ENCODE assay signal across 20 cellular contexts in genomic region chr14:97709552-97709951, GRCh38.
DNase-seq lines count a peak whose midpoint lies in the region; ATAC-seq, FAIRE-seq and TF ChIP-seq lines count a peak whose summit lies in the region.
"Had no signal": no experiment of that assay in that cellular context is flagged by ENCODE, and none has a peak within 500 bp of the region (broad histone marks: within the 10 kb centered on the region; RNA-seq: fewer than 3 reads in every experiment).

No MANE protein-coding gene starts in this region.

- H3K27ac Mint-ChIP-seq in activated CD8-positive, alpha-beta memory T cell treated with anti-CD3 and anti-CD28 coated beads, Interleukin-2, amount 10 ng/mL, durations not matched to agents 7 days and 5 days, result peak overlapping the region; percentile 75
- peak overlapping the region; percentile 42 for H3K27ac Mint-ChIP-seq in activated naive CD4-positive, alpha-beta T cell treated with anti-CD3 and anti-CD28 coated beads, Interleukin-2, amount 10 ng/mL, durations not matched to agents 7 days and 5 days
- H3K27ac Mint-ChIP-seq in natural killer cell treated with Interleukin-12 subunit alpha and Interleukin-12 subunit beta and Interleukin-15 and Interleukin-18, amount 100 ng/mL, for 72 hours, result peak overlapping the region; percentile 88 to 92
- H3K27ac Mint-ChIP-seq: stimulated activated memory B cell treated with anti-CD40 and anti-IgM and Interleukin-4, amounts not matched to agents 10 μg/mL and 1 μg/mL and 100 μg/mL, for 72 hours had no signal

- no peak overlapping the region for H3K4me3 ChIP-seq in right atrium auricular region
- H3K4me3 ChIP-seq: BLaER1 treated with 17β-estradiol and CSF1 and Interleukin-3, amounts not matched to agents 10 nM and 100 nM; breast epithelium; gastrocnemius medialis; SJSA1 had no signal

- CTCF ChIA-PET in activated CD8-positive, alpha-beta memory T cell treated with anti-CD3 and anti-CD28 coated beads, Interleukin-2, amount 10 ng/mL, durations not matched to agents 7 days and 5 days (lab: Charles Lee), result interaction anchor here (1.3 to 4.4 kb wide), 2 partner anchors 268 to 1556 kb away, joined by 4 to 23 read pairs; no protein-coding TSS in a partner anchor
- CTCF ChIA-PET in activated naive CD4-positive, alpha-beta T cell treated with anti-CD3 and anti-CD28 coated beads, Interleukin-2, amount 10 ng/mL, durations not matched to agents 7 days and 5 days (lab: Charles Lee), result interaction anchor here (2.8 kb wide), 1 partner anchor 15 kb away, joined by 13 read pairs; no protein-coding TSS in a partner anchor

- H3K9me3 Mint-ChIP-seq in activated CD8-positive, alpha-beta memory T cell treated with anti-CD3 and anti-CD28 coated beads, Interleukin-2, amount 10 ng/mL, durations not matched to agents 7 days and 5 days (ENCODE audit: low read depth), result no peaks in the 10 kb centered on the region
- H3K9me3 Mint-ChIP-seq in activated naive CD4-positive, alpha-beta T cell treated with anti-CD3 and anti-CD28 coated beads, Interleukin-2, amount 10 ng/mL, durations not matched to agents 7 days and 5 days, result peaks cover 2% of the 10 kb centered on the region
- peaks cover 4% of the 10 kb centered on the region for H3K9me3 Mint-ChIP-seq in natural killer cell treated with Interleukin-12 subunit alpha and Interleukin-12 subunit beta and Interleukin-15 and Interleukin-18, amount 100 ng/mL, for 72 hours

- ATAC-seq in activated CD8-positive, alpha-beta memory T cell treated with anti-CD3 and anti-CD28 coated beads, Interleukin-2, amount 10 ng/mL, durations not matched to agents 7 days and 5 days, result peak; percentile 61
- peak; percentile 77 to 79 for ATAC-seq in natural killer cell treated with Interleukin-12 subunit alpha and Interleukin-12 subunit beta and Interleukin-15 and Interleukin-18, amount 100 ng/mL, for 72 hours
- ATAC-seq: gastrocnemius medialis; stimulated activated memory B cell treated with anti-CD40 and anti-IgM and Interleukin-4, amounts not matched to agents 10 μg/mL and 1 μg/mL and 100 μg/mL, for 72 hours had no signal

- no peaks in the 10 kb centered on the region for H3K36me3 ChIP-seq in KOPT-K1 (ENCODE audit: insufficient read depth, low read length)
- H3K36me3 ChIP-seq in right atrium auricular region, result no peaks in the 10 kb centered on the region
- H3K36me3 ChIP-seq: BLaER1 treated with 17β-estradiol and CSF1 and Interleukin-3, amounts not matched to agents 10 nM and 100 nM; breast epithelium; gastrocnemius medialis; SJSA1 had no signal

- TF ChIP-seq CTCF in right atrium auricular region (IDR thresholded peaks at IDR 0.05), result no peak

- no peaks in the 10 kb centered on the region for H3K4me1 ChIP-seq in right atrium auricular region
- H3K4me1 ChIP-seq: breast epithelium, gastrocnemius medialis, SJSA1 had no signal

- peaks cover 73% of the 10 kb centered on the region for H3K4me1 Mint-ChIP-seq in activated CD8-positive, alpha-beta memory T cell treated with anti-CD3 and anti-CD28 coated beads, Interleukin-2, amount 10 ng/mL, durations not matched to agents 7 days and 5 days
- H3K4me1 Mint-ChIP-seq in activated naive CD4-positive, alpha-beta T cell treated with anti-CD3 and anti-CD28 coated beads, Interleukin-2, amount 10 ng/mL, durations not matched to agents 7 days and 5 days, result peaks cover 73% of the 10 kb centered on the region
- H3K4me1 Mint-ChIP-seq in natural killer cell treated with Interleukin-12 subunit alpha and Interleukin-12 subunit beta and Interleukin-15 and Interleukin-18, amount 100 ng/mL, for 72 hours (ENCODE audit: low read depth in 2 of 2), result peaks cover 58 to 67% of the 10 kb centered on the region in 2 donors
- H3K4me1 Mint-ChIP-seq: stimulated activated memory B cell treated with anti-CD40 and anti-IgM and Interleukin-4, amounts not matched to agents 10 μg/mL and 1 μg/mL and 100 μg/mL, for 72 hours had no signal

- H3K36me3 Mint-ChIP-seq in activated CD8-positive, alpha-beta memory T cell treated with anti-CD3 and anti-CD28 coated beads, Interleukin-2, amount 10 ng/mL, durations not matched to agents 7 days and 5 days, result peaks cover 1% of the 10 kb centered on the region
- H3K36me3 Mint-ChIP-seq in activated naive CD4-positive, alpha-beta T cell treated with anti-CD3 and anti-CD28 coated beads, Interleukin-2, amount 10 ng/mL, durations not matched to agents 7 days and 5 days, result peaks cover 7% of the 10 kb centered on the region
- peaks cover under 1% of the 10 kb centered on the region for H3K36me3 Mint-ChIP-seq in natural killer cell treated with Interleukin-12 subunit alpha and Interleukin-12 subunit beta and Interleukin-15 and Interleukin-18, amount 100 ng/mL, for 72 hours
- H3K36me3 Mint-ChIP-seq: stimulated activated memory B cell treated with anti-CD40 and anti-IgM and Interleukin-4, amounts not matched to agents 10 μg/mL and 1 μg/mL and 100 μg/mL, for 72 hours had no signal

- H3K4me3 Mint-ChIP-seq in activated CD8-positive, alpha-beta memory T cell treated with anti-CD3 and anti-CD28 coated beads, Interleukin-2, amount 10 ng/mL, durations not matched to agents 7 days and 5 days, result peak overlapping the region; percentile 18
- H3K4me3 Mint-ChIP-seq in activated naive CD4-positive, alpha-beta T cell treated with anti-CD3 and anti-CD28 coated beads, Interleukin-2, amount 10 ng/mL, durations not matched to agents 7 days and 5 days, result no peak overlapping the region
- H3K4me3 Mint-ChIP-seq in natural killer cell treated with Interleukin-12 subunit alpha and Interleukin-12 subunit beta and Interleukin-15 and Interleukin-18, amount 100 ng/mL, for 72 hours, result peak overlapping the region; percentile 93
- H3K4me3 Mint-ChIP-seq: stimulated activated memory B cell treated with anti-CD40 and anti-IgM and Interleukin-4, amounts not matched to agents 10 μg/mL and 1 μg/mL and 100 μg/mL, for 72 hours had no signal

- H3K9me3 ChIP-seq in KOPT-K1 (ENCODE audit: insufficient read depth, low read length, poor library complexity, severe bottlenecking) (no peaks in the 10 kb centered on the region), right atrium auricular region (no peaks in the 10 kb centered on the region)
- H3K9me3 ChIP-seq: BLaER1 treated with 17β-estradiol and CSF1 and Interleukin-3, amounts not matched to agents 10 nM and 100 nM; breast epithelium; gastrocnemius medialis had no signal

- no peaks in the 10 kb centered on the region for H3K27me3 ChIP-seq in right atrium auricular region
- H3K27me3 ChIP-seq: BLaER1 treated with 17β-estradiol and CSF1 and Interleukin-3, amounts not matched to agents 10 nM and 100 nM; breast epithelium; gastrocnemius medialis; SJSA1 had no signal

- peak; percentile 82 for DNase-seq in activated CD8-positive, alpha-beta memory T cell treated with anti-CD3 and anti-CD28 coated beads, Interleukin-2, amount 10 ng/mL, durations not matched to agents 7 days and 5 days
- no peak for DNase-seq in activated CD8-positive, alpha-beta memory T cell treated with anti-CD3 and anti-CD28 coated beads, Interleukin-2, amount 50 U/mL, for 48 hours
- DNase-seq in activated naive CD4-positive, alpha-beta T cell treated with anti-CD3 and anti-CD28 coated beads, Interleukin-2, amount 10 ng/mL, durations not matched to agents 7 days and 5 days, result peak; percentile 62
- DNase-seq in natural killer cell treated with Interleukin-12 subunit alpha and Interleukin-12 subunit beta and Interleukin-15 and Interleukin-18, amount 100 ng/mL, for 72 hours (ENCODE audit: low spot score), result peak; percentile 71
- no peak for DNase-seq in right atrium auricular region (ENCODE audit: low spot score)
- DNase-seq in frontal cortex (ENCODE audit: low spot score in 2 of 2), result no peak
- DNase-seq in NCI-H1436 treated with DMSO at 0.1 percent for 48 hours (lab: John Stamatoyannopoulos, UW), result no peak
- DNase-seq: DMS153, gastrocnemius medialis, left cardiac atrium, NCI-H1105 treated with DMSO at 0.1 percent for 48 hours, NCI-H526 treated with DMSO at 0.1 percent for 48 hours, OCI-M1, T1000, trophoblast cell had no signal

- FAIRE-seq in frontal cortex (lab: Jason Lieb, UNC), result no peak

- peak overlapping the region; percentile 67 for H3K27ac ChIP-seq in KOPT-K1 (ENCODE audit: low read depth, low read length, poor library complexity, severe bottlenecking)
- H3K27ac ChIP-seq in right atrium auricular region, result no peak overlapping the region
- H3K27ac ChIP-seq: BLaER1 treated with 17β-estradiol and CSF1 and Interleukin-3, amounts not matched to agents 10 nM and 100 nM; breast epithelium; gastrocnemius medialis; SJSA1 had no signal

- no peaks in the 10 kb centered on the region for H3K27me3 Mint-ChIP-seq in activated CD8-positive, alpha-beta memory T cell treated with anti-CD3 and anti-CD28 coated beads, Interleukin-2, amount 10 ng/mL, durations not matched to agents 7 days and 5 days
- no peaks in the 10 kb centered on the region for H3K27me3 Mint-ChIP-seq in activated naive CD4-positive, alpha-beta T cell treated with anti-CD3 and anti-CD28 coated beads, Interleukin-2, amount 10 ng/mL, durations not matched to agents 7 days and 5 days
- H3K27me3 Mint-ChIP-seq in natural killer cell treated with Interleukin-12 subunit alpha and Interleukin-12 subunit beta and Interleukin-15 and Interleukin-18, amount 100 ng/mL, for 72 hours, result no peaks in the 10 kb centered on the region
- H3K27me3 Mint-ChIP-seq: stimulated activated memory B cell treated with anti-CD40 and anti-IgM and Interleukin-4, amounts not matched to agents 10 μg/mL and 1 μg/mL and 100 μg/mL, for 72 hours had no signal

Comparison
In these comparisons a context has a peak if more than half of its experiments do, and no peak if none do; other contexts are left out.
1. DNase-seq: peak in activated CD8-positive, alpha-beta memory T cell treated with anti-CD3 and anti-CD28 coated beads, Interleukin-2, amount 10 ng/mL, durations not matched to agents 7 days and 5 days (single experiment), activated naive CD4-positive, alpha-beta T cell treated with anti-CD3 and anti-CD28 coated beads, Interleukin-2, amount 10 ng/mL, durations not matched to agents 7 days and 5 days (single experiment) and natural killer cell treated with Interleukin-12 subunit alpha and Interleukin-12 subunit beta and Interleukin-15 and Interleukin-18, amount 100 ng/mL, for 72 hours (single experiment); none in activated CD8-positive, alpha-beta memory T cell treated with anti-CD3 and anti-CD28 coated beads, Interleukin-2, amount 50 U/mL, for 48 hours (single experiment), right atrium auricular region (single experiment), frontal cortex (0 of 2) and NCI-H1436 treated with DMSO at 0.1 percent for 48 hours (single experiment).
2. Peak in every context shown above with its lines, with median percentiles within 50 percentile points of each other: H3K27ac Mint-ChIP-seq.